In the genomic region with DNA sequence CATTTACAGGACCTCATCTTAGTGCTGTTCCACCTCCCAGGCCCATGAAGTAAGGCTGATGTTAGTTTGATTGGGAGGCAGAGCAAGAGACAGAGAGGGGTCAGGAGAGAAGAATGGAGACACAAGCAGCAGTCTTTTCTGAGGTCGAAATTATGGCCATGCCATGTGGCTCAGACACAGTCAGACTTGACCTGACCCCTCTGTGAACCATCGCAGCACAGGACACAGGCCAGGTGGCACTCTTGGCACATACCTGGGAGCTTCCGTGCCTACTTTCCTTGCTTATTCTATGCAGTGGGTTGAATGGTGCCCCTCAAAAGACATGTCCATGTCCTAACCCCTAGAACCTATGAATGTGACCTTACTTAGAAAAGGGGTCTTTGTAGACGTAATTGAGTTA, we compare ENCODE assay signal across 21 cellular contexts.
DNase-seq lines count a peak whose midpoint lies in the region; ATAC-seq, FAIRE-seq and TF ChIP-seq lines count a peak whose summit lies in the region.
"Had no signal": no experiment of that assay in that cellular context is flagged by ENCODE, and none has a peak within 500 bp of the region (broad histone marks: within the 10 kb centered on the region; RNA-seq: fewer than 3 reads in every experiment).

No MANE protein-coding gene starts in this region.

- no peaks in the 10 kb centered on the region for H3K27me3 ChIP-seq in bronchial epithelial cell (ENCODE audit: control insufficient read depth, insufficient read depth, low read length)
- H3K27me3 ChIP-seq: BLaER1 had no signal

- H3K27me3 Mint-ChIP-seq in activated CD8-positive, alpha-beta memory T cell treated with anti-CD3 and anti-CD28 coated beads, Interleukin-2, amount 10 ng/mL, durations not matched to agents 7 days and 5 days = peaks cover 3% of the 10 kb centered on the region

- FAIRE-seq in HTR-8/SVneo (lab: Jason Lieb, UNC) (peak; percentile 36), bronchial epithelial cell (lab: Jason Lieb, UNC) (peak; percentile 7)
- FAIRE-seq: D721Med, GM12891, GM18507, H54 had no signal

- H3K36me3 Mint-ChIP-seq in activated CD8-positive, alpha-beta memory T cell treated with anti-CD3 and anti-CD28 coated beads, Interleukin-2, amount 10 ng/mL, durations not matched to agents 7 days and 5 days = no peaks in the 10 kb centered on the region
- H3K36me3 Mint-ChIP-seq: CD8-positive, alpha-beta memory T cell had no signal

- no peak for TF ChIP-seq CTCF in bronchial epithelial cell (IDR thresholded peaks at IDR 0.05; ENCODE audit: insufficient read depth, low read length, severe bottlenecking)

- ATAC-seq in left lobe of liver = peak; percentile 84
- no peak for ATAC-seq in activated CD8-positive, alpha-beta memory T cell treated with anti-CD3 and anti-CD28 coated beads, Interleukin-2, amount 10 ng/mL, durations not matched to agents 7 days and 5 days

- H3K4me3 Mint-ChIP-seq in activated CD8-positive, alpha-beta memory T cell treated with anti-CD3 and anti-CD28 coated beads, Interleukin-2, amount 10 ng/mL, durations not matched to agents 7 days and 5 days = no peak overlapping the region
- H3K4me3 Mint-ChIP-seq: B cell; CD14-positive monocyte; CD4-positive, alpha-beta T cell; CD8-positive, alpha-beta memory T cell; HFFc6 had no signal

- no peaks in the 10 kb centered on the region for H3K4me1 Mint-ChIP-seq in activated CD8-positive, alpha-beta memory T cell treated with anti-CD3 and anti-CD28 coated beads, Interleukin-2, amount 10 ng/mL, durations not matched to agents 7 days and 5 days
- H3K4me1 Mint-ChIP-seq: B cell; CD8-positive, alpha-beta memory T cell had no signal

- CTCF ChIA-PET in activated CD8-positive, alpha-beta memory T cell treated with anti-CD3 and anti-CD28 coated beads, Interleukin-2, amount 10 ng/mL, durations not matched to agents 7 days and 5 days (lab: Charles Lee) = no interaction called here

- H3K36me3 ChIP-seq in bronchial epithelial cell (ENCODE audit: control insufficient read depth, insufficient read depth, low read length) = no peaks in the 10 kb centered on the region
- H3K36me3 ChIP-seq: BLaER1, HAP-1 had no signal

- no peaks in the 10 kb centered on the region for H3K9me3 Mint-ChIP-seq in activated CD8-positive, alpha-beta memory T cell treated with anti-CD3 and anti-CD28 coated beads, Interleukin-2, amount 10 ng/mL, durations not matched to agents 7 days and 5 days (ENCODE audit: low read depth)
- H3K9me3 Mint-ChIP-seq: CD4-positive, alpha-beta T cell had no signal

- DNase-seq in HTR-8/SVneo (ENCODE audit: insufficient read length, low spot score) (no peak), bronchial epithelial cell (ENCODE audit: low read depth) (no peak), left lobe of liver (ENCODE audit: low spot score) (no peak), mesenteric fat pad (ENCODE audit: low spot score) (no peak), AG08395 (ENCODE audit: low spot score) (no peak)
- no peak for DNase-seq in activated CD8-positive, alpha-beta memory T cell treated with anti-CD3 and anti-CD28 coated beads, Interleukin-2, amount 10 ng/mL, durations not matched to agents 7 days and 5 days
- DNase-seq: CD4-positive, alpha-beta T cell; CD8-positive, alpha-beta memory T cell; DMS 273 treated with DMSO at 0.1 percent for 48 hours; DMS79 treated with DMSO at 0.1 percent for 48 hours; GF-D8; GOT3; HFFc6 had no signal

- H3K4me3 ChIP-seq in bronchial epithelial cell (ENCODE audit: low read depth, low read length) = no peak overlapping the region
- H3K4me3 ChIP-seq: BLaER1, HAP-1 had no signal

- no peak overlapping the region for H3K27ac Mint-ChIP-seq in activated CD8-positive, alpha-beta memory T cell treated with anti-CD3 and anti-CD28 coated beads, Interleukin-2, amount 10 ng/mL, durations not matched to agents 7 days and 5 days
- H3K27ac Mint-ChIP-seq: B cell; CD4-positive, alpha-beta T cell; CD8-positive, alpha-beta memory T cell; HFFc6 had no signal
